1 cellular context compared by ENCODE assay signal in genomic region chr16:84687715-84688114, GRCh38.
A peak's percentile ranks its signal among the peaks of the same experiment; 100 is the strongest.
TF ChIP-seq lines count a peak whose summit lies in the region.

No MANE protein-coding gene starts in this region.

TF ChIP-seq in IMR-90, 13 proteins besides CTCF, POLR2A, EP300 and RAD21 (continued from another document):
- TF ChIP-seq ELK1 (IDR thresholded peaks at IDR 0.05; ENCODE audit: borderline replicate concordance, low read depth, low read length) = no peak
- peak; percentile 80 for TF ChIP-seq USF2 (IDR thresholded peaks at IDR 0.05; ENCODE audit: low read depth, low read length)
- 0 out of 2 replicates have a peak, but pooled peaks have one; percentile 21 for TF ChIP-seq MXI1 (IDR thresholded peaks at IDR 0.05; ENCODE audit: borderline replicate concordance, low read depth, low read length)
- no peak for TF ChIP-seq RFX5 (IDR thresholded peaks at IDR 0.05; ENCODE audit: low read depth, low read length)
- TF ChIP-seq MAZ (IDR thresholded peaks at IDR 0.05; ENCODE audit: borderline replicate concordance, low read depth, low read length) = no peak
TF ChIP-seq in IMR-90: peak in this region for 6.
